ENCODE assay signal across 8 cellular contexts in the genomic region with DNA sequence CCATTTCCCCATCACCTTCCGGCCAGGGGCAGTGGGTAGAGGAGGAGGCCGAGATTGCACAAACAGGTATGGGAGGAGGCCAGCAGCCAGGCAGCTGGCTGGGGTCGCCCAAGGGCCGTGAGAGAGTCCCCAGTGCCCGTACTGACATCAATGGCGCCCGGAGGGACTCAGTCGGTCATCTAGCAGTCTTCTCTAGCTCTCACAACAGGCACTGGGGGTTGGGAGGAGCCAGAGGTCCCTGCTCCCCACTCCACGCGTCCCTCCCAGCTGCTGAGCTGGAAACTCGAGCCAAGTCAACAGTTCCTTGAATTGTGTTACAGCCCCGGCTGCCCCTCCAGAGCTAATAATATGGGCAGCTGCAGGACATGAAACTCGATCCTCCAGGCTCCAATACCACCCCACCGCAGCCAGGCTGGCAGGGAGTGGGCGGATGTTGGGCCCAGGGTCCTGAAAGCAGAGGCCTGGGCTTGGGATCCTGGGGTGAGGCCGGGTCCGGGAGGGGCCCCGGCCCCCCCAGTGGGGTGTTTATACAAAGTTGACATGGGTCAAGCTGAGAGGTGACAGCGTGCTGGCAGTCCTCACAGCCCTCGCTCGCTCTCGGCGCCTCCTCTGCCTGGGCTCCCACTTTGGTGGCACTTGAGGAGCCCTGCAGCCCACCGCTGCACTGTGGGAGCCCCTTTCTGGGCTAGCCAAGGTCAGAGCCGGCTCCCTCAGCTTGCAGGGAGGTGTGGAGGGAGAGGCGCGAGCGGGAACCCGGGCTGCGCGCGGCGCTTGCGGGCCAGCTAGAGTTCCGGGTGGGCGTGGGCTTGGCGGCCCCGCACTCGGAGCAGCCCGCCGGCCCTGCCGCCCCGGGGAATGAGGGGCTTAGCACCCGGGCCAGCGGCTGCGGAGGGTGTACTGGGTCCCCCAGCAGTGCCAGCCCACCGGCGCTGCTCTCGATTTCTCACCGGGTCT. TPM values are rescaled to one million over a fixed set of nuclear protein-coding genes. Genes with fewer than 3 reads are reported as not detected.
A peak's percentile ranks its signal among the peaks of the same experiment; 100 is the strongest.
DNase-seq lines count a peak whose midpoint lies in the region; TF ChIP-seq lines count a peak whose summit lies in the region.
"Not testable (repeated sequence)": the region's sequence is repeated elsewhere in the genome, so short reads cannot be mapped to it uniquely, and the experiment has no call there.

No MANE protein-coding gene starts in this region.

- H3K4me2 ChIP-seq in PC-9 = peak overlapping the region; percentile 60

- H3K4me3 ChIP-seq in PC-9, stomach: not testable (repeated sequence)

- not testable (repeated sequence) for H4K20me1 ChIP-seq in PC-9 (ENCODE audit: insufficient read depth)

- TF ChIP-seq EP300 in stomach (IDR thresholded peaks at IDR 0.05) = not testable (repeated sequence)

- not testable (repeated sequence) for H3K9me2 ChIP-seq in PC-9 (ENCODE audit: insufficient read depth)

- intact Hi-C loops in PC-9 (cut with micrococcal nuclease; ENCODE audit: unreplicated experiment); stomach (cut with DNase I; ENCODE audit: low total_unique reads): not testable (repeated sequence)

- CTCF ChIA-PET in PC-9 (lab: Charles Lee) = interaction anchor here (0.6 kb wide), 1 partner anchor 259 kb away, joined by 3 read pairs; no protein-coding TSS in a partner anchor

- 52 to 65% (median 61%) methylated on average over 42 to 50 of the region's 50 CpGs for WGBS in stomach, 5 donors

- H3K9me3 ChIP-seq in PC-9 (ENCODE audit: insufficient read depth, low read depth); stomach: not testable (repeated sequence)

- TF ChIP-seq CTCF in PC-9 (conservative IDR thresholded peaks at IDR 0.05); stomach (IDR thresholded peaks at IDR 0.05): not testable (repeated sequence)

- H3K79me2 ChIP-seq in PC-9 (ENCODE audit: low read depth) = not testable (repeated sequence)

- H3K4me1 ChIP-seq in PC-9 (replicated peaks; ENCODE audit: insufficient read depth) (peaks cover 89% of the 10 kb centered on the region), stomach (peaks cover 69 to 96% (median 84%) of the 10 kb centered on the region in 4 donors)

- POLR2A ChIA-PET in PC-9 (lab: Charles Lee; ENCODE audit: unreplicated experiment) = interaction anchor here (0.5 to 0.8 kb wide), 5 partner anchors 13 to 786 kb away, joined by 3 to 6 read pairs (median 5); a partner anchor contains a TSS

- H3K27me3 ChIP-seq in PC-9 (ENCODE audit: insufficient read depth, low read depth); stomach: not testable (repeated sequence)

- H3F3A ChIP-seq in PC-9 (ENCODE audit: insufficient read depth, low read depth) = peaks cover 63% of the 10 kb centered on the region

- peak; percentile 92 for DNase-seq in DMS 273 treated with DMSO at 0.1 percent for 48 hours (lab: John Stamatoyannopoulos, UW)
- peak; percentile 93 for DNase-seq in NCI-H146 treated with DMSO at 0.1 percent for 48 hours (lab: John Stamatoyannopoulos, UW; ENCODE audit: unreplicated experiment)
- DNase-seq in PC-9 = peak; percentile 86 to 88
- DNase-seq in epithelial cell of prostate (ENCODE audit: low read depth, low spot score) = not testable (repeated sequence)
- peak; percentile 73 for DNase-seq in iris pigment epithelial cell (ENCODE audit: low read depth)
- peak in 46 of 56 donors; percentile 24 to 83 (median 60) for DNase-seq in nucleus accumbens (lab: John Stamatoyannopoulos, UW)
- peak; percentile 69 for DNase-seq in stomach

- TF ChIP-seq POLR2A in stomach (IDR thresholded peaks at IDR 0.05) = not testable (repeated sequence)

- not testable (repeated sequence) for H3K36me3 ChIP-seq in PC-9 (ENCODE audit: low read depth); stomach

- H3K27ac ChIP-seq in PC-9 (peak overlapping the region; percentile 99), angular gyrus (ENCODE audit: low read depth, low read length) (peak overlapping the region; percentile 94), epithelial cell of prostate (peak overlapping the region; percentile 100), stomach (peak overlapping the region; percentile 37 to 83 (median 63))

- peak overlapping the region; percentile 56; the same call in 1 of the 2 replicates for H2AFZ ChIP-seq in PC-9

- not testable (repeated sequence) for BruUV-seq in PC-9 (replicated peaks; lab: Mats Ljungman, UMichigan)

RNA-seq across cellular contexts. Expression of a gene that starts 29.2 kb away (rescaled TPM):
- total RNA-seq in PC-9 (2021) (37.0 and 46.9 TPM in 2 replicates), stomach (10 to 100 TPM in 4 of 5 donors, 1 to 10 TPM in 1; 2.3 to 43.2 (median 24.9) TPM)
- polyA plus RNA-seq in stomach = 10 to 100 TPM; 12.1 to 20.0 (median 16.3) TPM

RNA-seq across cellular contexts. Expression of a gene that starts 51.8 kb away (rescaled TPM):
- total RNA-seq in PC-9 (2021) = 178 and 212 TPM in 2 replicates
- 100 to 1,000 TPM in 4 of 5 donors, 10 to 100 TPM in 1; 89.9 to 188 (median 154) TPM for total RNA-seq in stomach
- 100 to 1,000 TPM; 122 to 176 (median 170) TPM for polyA plus RNA-seq in stomach
